In the genomic region with DNA sequence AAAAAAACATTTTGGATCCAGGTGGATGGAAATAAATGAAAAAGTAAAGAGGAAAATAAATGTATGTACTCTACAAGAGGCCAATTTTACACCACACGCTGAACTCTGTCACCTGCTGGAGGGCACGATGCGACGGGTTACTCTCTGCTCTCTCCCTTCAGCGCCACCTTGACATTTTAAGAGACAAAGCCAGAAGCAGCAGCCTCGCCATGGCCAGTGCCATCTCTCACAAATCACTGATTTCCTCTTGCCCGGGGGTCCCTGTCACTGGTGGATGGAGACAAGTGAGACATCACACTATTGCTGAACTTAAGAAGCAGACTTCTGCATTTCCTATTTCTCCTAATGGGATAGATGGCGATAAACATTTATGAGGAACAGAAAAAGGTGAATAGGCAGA, we compare ENCODE assay signal across 21 cellular contexts.
A peak's percentile ranks its signal among the peaks of the same experiment; 100 is the strongest.
DNase-seq lines count a peak whose midpoint lies in the region; ATAC-seq, FAIRE-seq and TF ChIP-seq lines count a peak whose summit lies in the region.
"Had no signal": no experiment of that assay in that cellular context is flagged by ENCODE, and none has a peak within 500 bp of the region (broad histone marks: within the 10 kb centered on the region; RNA-seq: fewer than 3 reads in every experiment).

No MANE protein-coding gene starts in this region.

- no peak for TF ChIP-seq POLR2A in GM12891 (IDR thresholded peaks at IDR 0.05; ENCODE audit: low read depth, low read length)

- no peaks in the 10 kb centered on the region for H3K79me2 ChIP-seq in OCI-LY1 (ENCODE audit: insufficient read depth, low read length)

- no peaks in the 10 kb centered on the region for H3K9me3 ChIP-seq in OCI-LY1 (ENCODE audit: low read length)
- H3K9me3 ChIP-seq: Peyer's patch, SK-N-SH had no signal

- peaks cover 31% of the 10 kb centered on the region for H3K4me1 Mint-ChIP-seq in central memory CD8-positive, alpha-beta T cell
- H3K4me1 Mint-ChIP-seq in stimulated activated memory B cell treated with anti-CD40 and anti-IgM and Interleukin-4, amounts not matched to agents 10 μg/mL and 1 μg/mL and 100 μg/mL, for 72 hours: peaks cover 34% of the 10 kb centered on the region

- no peak for ATAC-seq in central memory CD8-positive, alpha-beta T cell (replicated peaks; ENCODE audit: extremely low read depth, poor library complexity, severe bottlenecking)
- ATAC-seq in stimulated activated memory B cell treated with anti-CD40 and anti-IgM and Interleukin-4, amounts not matched to agents 10 μg/mL and 1 μg/mL and 100 μg/mL, for 72 hours: no peak
- ATAC-seq in HG03439 (IDR thresholded peaks at IDR 0.05; ENCODE audit: unreplicated experiment): no peak
- ATAC-seq in GM21423 (IDR thresholded peaks at IDR 0.05; ENCODE audit: unreplicated experiment): no peak
- ATAC-seq: K562, T-cell had no signal

- no peaks in the 10 kb centered on the region for H4K20me1 ChIP-seq in OCI-LY1 (ENCODE audit: insufficient read depth, low read length)

- TF ChIP-seq CTCF in OCI-LY1 (IDR thresholded peaks at IDR 0.05; ENCODE audit: low read length): peak; percentile 22; the same call in 1 of the 2 replicates

- no peaks in the 10 kb centered on the region for H3K27me3 ChIP-seq in OCI-LY1 (ENCODE audit: insufficient read depth, low read length)
- H3K27me3 ChIP-seq: Peyer's patch had no signal

- no peak overlapping the region for H2AFZ ChIP-seq in OCI-LY1 (ENCODE audit: low read length)

- no peaks in the 10 kb centered on the region for H3K9me3 Mint-ChIP-seq in central memory CD8-positive, alpha-beta T cell
- no peaks in the 10 kb centered on the region for H3K9me3 Mint-ChIP-seq in stimulated activated memory B cell treated with anti-CD40 and anti-IgM and Interleukin-4, amounts not matched to agents 10 μg/mL and 1 μg/mL and 100 μg/mL, for 72 hours
- H3K9me3 Mint-ChIP-seq: T-cell had no signal

- H3K9me2 ChIP-seq in OCI-LY1 (ENCODE audit: low read depth, low read length): no peaks in the 10 kb centered on the region
- H3K9me2 ChIP-seq: SK-N-SH had no signal

- peaks cover 41% of the 10 kb centered on the region for H3K36me3 ChIP-seq in OCI-LY1 (ENCODE audit: insufficient read depth, low read length)

- FAIRE-seq in GM12891 (lab: Jason Lieb, UNC): peak; percentile 69
- FAIRE-seq: K562 had no signal

- peak overlapping the region; percentile 43 for H3K9ac ChIP-seq in OCI-LY1 (ENCODE audit: low read length)
- H3K9ac ChIP-seq: SK-N-SH had no signal

- no peaks in the 10 kb centered on the region for H3K27me3 Mint-ChIP-seq in central memory CD8-positive, alpha-beta T cell
- H3K27me3 Mint-ChIP-seq in stimulated activated memory B cell treated with anti-CD40 and anti-IgM and Interleukin-4, amounts not matched to agents 10 μg/mL and 1 μg/mL and 100 μg/mL, for 72 hours: no peaks in the 10 kb centered on the region
- H3K27me3 Mint-ChIP-seq: T-cell had no signal

- no peak overlapping the region for H3K4me3 ChIP-seq in OCI-LY1 (ENCODE audit: low read depth, low read length, poor library complexity, severe bottlenecking)
- H3K4me3 ChIP-seq: K562, Peyer's patch had no signal

- H3K4me1 ChIP-seq in OCI-LY1 (ENCODE audit: insufficient read depth, low read length, severe bottlenecking): peaks cover 70% of the 10 kb centered on the region

- peaks cover 8% of the 10 kb centered on the region for H3K36me3 Mint-ChIP-seq in central memory CD8-positive, alpha-beta T cell (ENCODE audit: insufficient read depth)
- no peaks in the 10 kb centered on the region for H3K36me3 Mint-ChIP-seq in stimulated activated memory B cell treated with anti-CD40 and anti-IgM and Interleukin-4, amounts not matched to agents 10 μg/mL and 1 μg/mL and 100 μg/mL, for 72 hours

- H3K27ac ChIP-seq in OCI-LY1 (ENCODE audit: low read depth, low read length, poor library complexity, severe bottlenecking): peak overlapping the region; percentile 99
- H3K27ac ChIP-seq: C4-2B, Peyer's patch had no signal

- H3K4me2 ChIP-seq in OCI-LY1 (ENCODE audit: low read length): peak overlapping the region; percentile 21; the same call in 1 of the 2 replicates
- H3K4me2 ChIP-seq: SK-N-SH had no signal

- H3K27ac Mint-ChIP-seq in central memory CD8-positive, alpha-beta T cell (ENCODE audit: low read depth): peak overlapping the region; percentile 72
- H3K27ac Mint-ChIP-seq in stimulated activated memory B cell treated with anti-CD40 and anti-IgM and Interleukin-4, amounts not matched to agents 10 μg/mL and 1 μg/mL and 100 μg/mL, for 72 hours: peak overlapping the region; percentile 69

- H3K4me3 Mint-ChIP-seq in central memory CD8-positive, alpha-beta T cell: no peak overlapping the region
- H3K4me3 Mint-ChIP-seq in stimulated activated memory B cell treated with anti-CD40 and anti-IgM and Interleukin-4, amounts not matched to agents 10 μg/mL and 1 μg/mL and 100 μg/mL, for 72 hours: peak overlapping the region; percentile 31
- H3K4me3 Mint-ChIP-seq: H9 had no signal

- DNase-seq in GM12891 (ENCODE audit: insufficient read length, low spot score) (no peak), GM19240 (ENCODE audit: insufficient read length, low spot score) (no peak)
- DNase-seq in central memory CD8-positive, alpha-beta T cell (ENCODE audit: low spot score in 2 of 2): no peak
- DNase-seq: ACHN, DMS79 treated with DMSO at 0.1 percent for 48 hours, H9, MV-4-11, NCI-H1417 treated with DMSO at 0.1 percent for 48 hours, NCI-H1930, NCI-H226, NCI-H526, SHP77, SK-N-SH, T-cell had no signal

- H3F3A ChIP-seq in OCI-LY1 (ENCODE audit: insufficient read depth, low read length): 0 out of 2 replicates have a peak, but pooled peaks cover 8% of the 10 kb centered on the region

TF ChIP-seq in GM12891, 5 proteins besides CTCF, POLR2A, EP300 and RAD21:
- TF ChIP-seq PAX5 (IDR thresholded peaks at IDR 0.05; ENCODE audit: insufficient read depth, low read length, severe bottlenecking) (no peak), POLR2AphosphoS5 (IDR thresholded peaks at IDR 0.05; ENCODE audit: low read depth, low read length) (no peak), SPI1 (IDR thresholded peaks at IDR 0.05; ENCODE audit: low read depth, low read length) (no peak), POU2F2 (IDR thresholded peaks at IDR 0.05; ENCODE audit: low read depth, low read length) (no peak), TAF1 (IDR thresholded peaks at IDR 0.05; ENCODE audit: low read depth, low read length) (no peak)
